10 cellular contexts compared by ENCODE assay signal in genomic region chr5:124825250-124825982, GRCh38.
DNase-seq lines count a peak whose midpoint lies in the region; ATAC-seq and TF ChIP-seq lines count a peak whose summit lies in the region.
"Had no signal": no experiment of that assay in that cellular context is flagged by ENCODE, and none has a peak within 500 bp of the region (broad histone marks: within the 10 kb centered on the region; RNA-seq: fewer than 3 reads in every experiment).

No MANE protein-coding gene starts in this region.

- no peaks in the 10 kb centered on the region for H3K9me3 ChIP-seq in DOHH2 (ENCODE audit: control insufficient read depth, insufficient read depth, low read length)

- no peaks in the 10 kb centered on the region for H4K20me1 ChIP-seq in DOHH2 (ENCODE audit: control insufficient read depth, insufficient read depth, low read depth, low read length)

- H3K27ac ChIP-seq in DOHH2 (ENCODE audit: low read depth, low read length): peak overlapping the region; percentile 94

- H3K4me1 Mint-ChIP-seq in stimulated activated effector memory CD8-positive, alpha-beta T cell treated with anti-CD3 and anti-CD28 coated beads, Interleukin-12 subunit alpha, Interleukin-12 subunit beta, amount 100 ng/mL, for 72 hours: no peaks in the 10 kb centered on the region

- no peak overlapping the region for H3K27ac Mint-ChIP-seq in stimulated activated effector memory CD8-positive, alpha-beta T cell treated with anti-CD3 and anti-CD28 coated beads, Interleukin-12 subunit alpha, Interleukin-12 subunit beta, amount 100 ng/mL, for 72 hours
- H3K27ac Mint-ChIP-seq: WTC11 had no signal

- peaks cover 11% of the 10 kb centered on the region for H3K9me3 Mint-ChIP-seq in stimulated activated effector memory CD8-positive, alpha-beta T cell treated with anti-CD3 and anti-CD28 coated beads, Interleukin-12 subunit alpha, Interleukin-12 subunit beta, amount 100 ng/mL, for 72 hours
- H3K9me3 Mint-ChIP-seq: WTC11 had no signal

- H3K4me2 ChIP-seq in DOHH2 (ENCODE audit: low read length): peak overlapping the region; percentile 70

- H3K4me3 ChIP-seq in DOHH2 (ENCODE audit: low read length): peak overlapping the region; percentile 61
- H3K4me3 ChIP-seq: K562 had no signal

- H3K9me2 ChIP-seq in DOHH2 (replicated peaks; ENCODE audit: control insufficient read depth, low read length): no peaks in the 10 kb centered on the region

- H3F3A ChIP-seq in DOHH2 (ENCODE audit: control insufficient read depth, insufficient read depth): peaks cover 17% of the 10 kb centered on the region

- H3K27me3 ChIP-seq in DOHH2 (ENCODE audit: control insufficient read depth, low read length): no peaks in the 10 kb centered on the region

- no peaks in the 10 kb centered on the region for H3K36me3 Mint-ChIP-seq in stimulated activated effector memory CD8-positive, alpha-beta T cell treated with anti-CD3 and anti-CD28 coated beads, Interleukin-12 subunit alpha, Interleukin-12 subunit beta, amount 100 ng/mL, for 72 hours
- H3K36me3 Mint-ChIP-seq: WTC11 had no signal

- ATAC-seq in GM19467 (IDR thresholded peaks at IDR 0.05; ENCODE audit: unreplicated experiment) (peak; percentile 85), HG03045 (IDR thresholded peaks at IDR 0.05; ENCODE audit: unreplicated experiment) (peak; percentile 65)
- no peak for ATAC-seq in stimulated activated effector memory CD8-positive, alpha-beta T cell treated with anti-CD3 and anti-CD28 coated beads, Interleukin-12 subunit alpha, Interleukin-12 subunit beta, amount 100 ng/mL, for 72 hours
- ATAC-seq: K562, WTC11 had no signal

- H3K79me2 ChIP-seq in DOHH2 (ENCODE audit: control insufficient read depth, low read length): no peaks in the 10 kb centered on the region

- no peak for TF ChIP-seq CTCF in DOHH2 (IDR thresholded peaks at IDR 0.05; ENCODE audit: low read depth, low read length, poor library complexity, severe bottlenecking)

- H3K4me3 Mint-ChIP-seq in stimulated activated effector memory CD8-positive, alpha-beta T cell treated with anti-CD3 and anti-CD28 coated beads, Interleukin-12 subunit alpha, Interleukin-12 subunit beta, amount 100 ng/mL, for 72 hours: no peak overlapping the region
- H3K4me3 Mint-ChIP-seq: WTC11 had no signal

- no peaks in the 10 kb centered on the region for H3K36me3 ChIP-seq in DOHH2 (ENCODE audit: control insufficient read depth, low read length)

- H3K4me1 ChIP-seq in DOHH2 (ENCODE audit: control insufficient read depth, low read length): peaks cover 70% of the 10 kb centered on the region

- DNase-seq in SK-N-DZ (ENCODE audit: low spot score): peak; percentile 10
- no peak for DNase-seq in stimulated activated effector memory CD8-positive, alpha-beta T cell treated with anti-CD3 and anti-CD28 coated beads, Interleukin-12 subunit alpha, Interleukin-12 subunit beta, amount 100 ng/mL, for 72 hours (ENCODE audit: low spot score in 2 of 2)
- no peak for DNase-seq in SKM-1 (lab: John Stamatoyannopoulos, UW; ENCODE audit: unreplicated experiment)
- no peak for DNase-seq in NCI-H2029 treated with DMSO at 0.1 percent for 48 hours (lab: John Stamatoyannopoulos, UW)
- DNase-seq in stimulated activated CD4-positive, alpha-beta T cell treated with anti-CD3 and anti-CD28 coated beads, Interleukin-1b, Interleukin-23, amount 100 ng/mL, for 48 hours: no peak
